In genomic region chr17:30477083-30477757, GRCh38 we compare ENCODE assay signal across 1 cellular context.
TF ChIP-seq lines count a peak whose summit lies in the region.

Gene GOSR1 (plus strand): TSS chr17:30477408. CDS start chr17:30477434, 26 bp downstream.

TF ChIP-seq in HepG2, 621 proteins besides CTCF, POLR2A, EP300 and RAD21 (continued from another document and continues in another):
- TF ChIP-seq ONECUT2 (CRISPR knock-in tag; IDR thresholded peaks at IDR 0.05), result peak; percentile 13; the same call in 1 of the 2 replicates
- TF ChIP-seq ZNF891 (CRISPR knock-in tag; IDR thresholded peaks at IDR 0.05), result peak; percentile 88
- TF ChIP-seq ZBTB25 (CRISPR knock-in tag; IDR thresholded peaks at IDR 0.05), result peak; percentile 92
- peak; percentile 25; the same call in 1 of the 2 replicates for TF ChIP-seq ZNF12 (CRISPR knock-in tag; IDR thresholded peaks at IDR 0.05)
- TF ChIP-seq MYPOP (CRISPR knock-in tag; IDR thresholded peaks at IDR 0.05), result no peak
- peak; percentile 93 for TF ChIP-seq SALL1 (CRISPR knock-in tag; IDR thresholded peaks at IDR 0.05)
- TF ChIP-seq ZNF781 (CRISPR knock-in tag; IDR thresholded peaks at IDR 0.05; ENCODE audit: borderline replicate concordance, not compliant biosample characterization), result peak; percentile 91
- TF ChIP-seq ZNF34 (CRISPR knock-in tag; IDR thresholded peaks at IDR 0.05; ENCODE audit: borderline replicate concordance), result no peak; the same call in 1 of the 2 replicates
- peak; percentile 93 for TF ChIP-seq PITX1 (CRISPR knock-in tag; IDR thresholded peaks at IDR 0.05)
- TF ChIP-seq NFIB (CRISPR knock-in tag; IDR thresholded peaks at IDR 0.05; ENCODE audit: borderline replicate concordance), result no peak
- peak; percentile 84 for TF ChIP-seq HOXA5 (CRISPR knock-in tag; IDR thresholded peaks at IDR 0.05)
- peak; percentile 99 for TF ChIP-seq TAF1 (CRISPR knock-in tag; IDR thresholded peaks at IDR 0.05)
- TF ChIP-seq ZEB1 (IDR thresholded peaks at IDR 0.05; ENCODE audit: insufficient replicate concordance, low read depth), result no peak
- no peak for TF ChIP-seq CENPT (CRISPR knock-in tag; IDR thresholded peaks at IDR 0.05; ENCODE audit: low read depth)
- peak; percentile 87; the same call in 1 of the 2 replicates for TF ChIP-seq ZNF747 (CRISPR knock-in tag; IDR thresholded peaks at IDR 0.05; ENCODE audit: borderline replicate concordance)
- TF ChIP-seq CEBPB (IDR thresholded peaks at IDR 0.05; ENCODE audit: borderline replicate concordance, low read depth, low read length), result no peak
- no peak for TF ChIP-seq BRF2 (CRISPR knock-in tag; IDR thresholded peaks at IDR 0.05)
- TF ChIP-seq, protein P1, sequence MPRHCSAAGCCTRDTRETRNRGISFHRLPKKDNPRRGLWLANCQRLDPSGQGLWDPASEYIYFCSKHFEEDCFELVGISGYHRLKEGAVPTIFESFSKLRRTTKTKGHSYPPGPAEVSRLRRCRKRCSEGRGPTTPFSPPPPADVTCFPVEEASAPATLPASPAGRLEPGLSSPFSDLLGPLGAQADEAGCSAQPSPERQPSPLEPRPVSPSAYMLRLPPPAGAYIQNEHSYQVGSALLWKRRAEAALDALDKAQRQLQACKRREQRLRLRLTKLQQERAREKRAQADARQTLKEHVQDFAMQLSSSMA (CRISPR knock-in tag; IDR thresholded peaks at IDR 0.05), result peak; percentile 95
- TF ChIP-seq, protein P2, sequence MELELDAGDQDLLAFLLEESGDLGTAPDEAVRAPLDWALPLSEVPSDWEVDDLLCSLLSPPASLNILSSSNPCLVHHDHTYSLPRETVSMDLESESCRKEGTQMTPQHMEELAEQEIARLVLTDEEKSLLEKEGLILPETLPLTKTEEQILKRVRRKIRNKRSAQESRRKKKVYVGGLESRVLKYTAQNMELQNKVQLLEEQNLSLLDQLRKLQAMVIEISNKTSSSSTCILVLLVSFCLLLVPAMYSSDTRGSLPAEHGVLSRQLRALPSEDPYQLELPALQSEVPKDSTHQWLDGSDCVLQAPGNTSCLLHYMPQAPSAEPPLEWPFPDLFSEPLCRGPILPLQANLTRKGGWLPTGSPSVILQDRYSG (CRISPR knock-in tag; IDR thresholded peaks at IDR 0.05), result peak; percentile 80; the same call in 1 of the 2 replicates
- peak; percentile 81 for TF ChIP-seq FOXO1 (CRISPR knock-in tag; IDR thresholded peaks at IDR 0.05)
- 0 out of 2 replicates have a peak, but pooled peaks have one; percentile 52 for TF ChIP-seq SNAPC4 (CRISPR knock-in tag; IDR thresholded peaks at IDR 0.05)
- TF ChIP-seq, protein P3, sequence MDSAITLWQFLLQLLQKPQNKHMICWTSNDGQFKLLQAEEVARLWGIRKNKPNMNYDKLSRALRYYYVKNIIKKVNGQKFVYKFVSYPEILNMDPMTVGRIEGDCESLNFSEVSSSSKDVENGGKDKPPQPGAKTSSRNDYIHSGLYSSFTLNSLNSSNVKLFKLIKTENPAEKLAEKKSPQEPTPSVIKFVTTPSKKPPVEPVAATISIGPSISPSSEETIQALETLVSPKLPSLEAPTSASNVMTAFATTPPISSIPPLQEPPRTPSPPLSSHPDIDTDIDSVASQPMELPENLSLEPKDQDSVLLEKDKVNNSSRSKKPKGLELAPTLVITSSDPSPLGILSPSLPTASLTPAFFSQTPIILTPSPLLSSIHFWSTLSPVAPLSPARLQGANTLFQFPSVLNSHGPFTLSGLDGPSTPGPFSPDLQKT (CRISPR knock-in tag; IDR thresholded peaks at IDR 0.05; ENCODE audit: borderline replicate concordance), result no peak
- peak; percentile 69; the same call in 1 of the 2 replicates for TF ChIP-seq BCL6 (CRISPR knock-in tag; IDR thresholded peaks at IDR 0.05)
- TF ChIP-seq ZNF232 (CRISPR knock-in tag; IDR thresholded peaks at IDR 0.05; ENCODE audit: borderline replicate concordance), result peak; percentile 93
- TF ChIP-seq MAF1 (CRISPR knock-in tag; IDR thresholded peaks at IDR 0.05; ENCODE audit: borderline replicate concordance), result peak; percentile 79; the same call in 1 of the 2 replicates
- peak; percentile 81; the same call in 1 of the 2 replicates for TF ChIP-seq CBX5 (CRISPR knock-in tag; IDR thresholded peaks at IDR 0.05; ENCODE audit: borderline replicate concordance)
- TF ChIP-seq KDM1A (CRISPR knock-in tag; IDR thresholded peaks at IDR 0.05), result no peak
- peak; percentile 95 for TF ChIP-seq KMT2B (CRISPR knock-in tag; IDR thresholded peaks at IDR 0.05)
- TF ChIP-seq ZKSCAN5 (CRISPR knock-in tag; IDR thresholded peaks at IDR 0.05), result peak; percentile 51; the same call in 1 of the 2 replicates
- TF ChIP-seq ISX (CRISPR knock-in tag; conservative IDR thresholded peaks at IDR 0.05), result 0 out of 2 replicates have a peak, but pooled peaks have one; percentile 62
- TF ChIP-seq, protein P4, sequence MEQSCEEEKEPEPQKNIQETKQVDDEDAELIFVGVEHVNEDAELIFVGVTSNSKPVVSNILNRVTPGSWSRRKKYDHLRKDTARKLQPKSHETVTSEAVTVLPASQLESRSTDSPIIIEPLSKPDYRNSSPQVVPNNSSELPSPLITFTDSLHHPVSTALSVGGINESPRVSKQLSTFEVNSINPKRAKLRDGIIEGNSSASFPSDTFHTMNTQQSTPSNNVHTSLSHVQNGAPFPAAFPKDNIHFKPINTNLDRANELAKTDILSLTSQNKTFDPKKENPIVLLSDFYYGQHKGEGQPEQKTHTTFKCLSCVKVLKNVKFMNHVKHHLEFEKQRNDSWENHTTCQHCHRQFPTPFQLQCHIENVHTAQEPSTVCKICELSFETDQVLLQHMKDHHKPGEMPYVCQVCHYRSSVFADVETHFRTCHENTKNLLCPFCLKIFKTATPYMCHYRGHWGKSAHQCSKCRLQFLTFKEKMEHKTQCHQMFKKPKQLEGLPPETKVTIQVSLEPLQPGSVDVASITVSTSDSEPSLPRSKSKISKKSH (CRISPR knock-in tag; IDR thresholded peaks at IDR 0.05; ENCODE audit: borderline replicate concordance), result peak; percentile 82
- no peak for TF ChIP-seq SNRNP70 (IDR thresholded peaks at IDR 0.05; ENCODE audit: low read depth, low read length)
- no peak; the same call in 1 of the 2 replicates for TF ChIP-seq ZBED4 (CRISPR knock-in tag; IDR thresholded peaks at IDR 0.05; ENCODE audit: borderline replicate concordance)
- peak; percentile 92 for TF ChIP-seq HDAC1 (CRISPR knock-in tag; IDR thresholded peaks at IDR 0.05)
- TF ChIP-seq KLF13 (CRISPR knock-in tag; IDR thresholded peaks at IDR 0.05), result no peak
- TF ChIP-seq ZNF841 (CRISPR knock-in tag; IDR thresholded peaks at IDR 0.05; ENCODE audit: borderline replicate concordance), result peak; percentile 81; the same call in 1 of the 2 replicates
- TF ChIP-seq ZFP90 (CRISPR knock-in tag; IDR thresholded peaks at IDR 0.05; ENCODE audit: borderline replicate concordance), result peak; percentile 90; the same call in 1 of the 2 replicates
- TF ChIP-seq SRY (CRISPR knock-in tag; IDR thresholded peaks at IDR 0.05), result peak; percentile 90
- TF ChIP-seq ZNF615 (CRISPR knock-in tag; IDR thresholded peaks at IDR 0.05; ENCODE audit: borderline replicate concordance), result no peak; the same call in 1 of the 2 replicates
- TF ChIP-seq ZNF333 (CRISPR knock-in tag; IDR thresholded peaks at IDR 0.05; ENCODE audit: borderline replicate concordance), result no peak; the same call in 1 of the 2 replicates
- peak; percentile 88; the same call in 1 of the 2 replicates for TF ChIP-seq ZZZ3 (CRISPR knock-in tag; IDR thresholded peaks at IDR 0.05; ENCODE audit: borderline replicate concordance)
- TF ChIP-seq SUZ12 (IDR thresholded peaks at IDR 0.05; ENCODE audit: low read depth, low read length), result no peak
- no peak for TF ChIP-seq RARA (CRISPR knock-in tag; IDR thresholded peaks at IDR 0.05)
- TF ChIP-seq ZNF556 (CRISPR knock-in tag; IDR thresholded peaks at IDR 0.05; ENCODE audit: borderline replicate concordance), result peak; percentile 96
- TF ChIP-seq HNRNPH1 (optimal IDR thresholded peaks at IDR 0.05; ENCODE audit: low read depth, low read length), result no peak
- TF ChIP-seq, protein P5, sequence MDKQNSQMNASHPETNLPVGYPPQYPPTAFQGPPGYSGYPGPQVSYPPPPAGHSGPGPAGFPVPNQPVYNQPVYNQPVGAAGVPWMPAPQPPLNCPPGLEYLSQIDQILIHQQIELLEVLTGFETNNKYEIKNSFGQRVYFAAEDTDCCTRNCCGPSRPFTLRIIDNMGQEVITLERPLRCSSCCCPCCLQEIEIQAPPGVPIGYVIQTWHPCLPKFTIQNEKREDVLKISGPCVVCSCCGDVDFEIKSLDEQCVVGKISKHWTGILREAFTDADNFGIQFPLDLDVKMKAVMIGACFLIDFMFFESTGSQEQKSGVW (CRISPR knock-in tag; IDR thresholded peaks at IDR 0.05; ENCODE audit: borderline replicate concordance), result no peak
- TF ChIP-seq ESRRA (CRISPR knock-in tag; IDR thresholded peaks at IDR 0.05; ENCODE audit: low read depth), result no peak
- peak; percentile 96 for TF ChIP-seq NFKB2 (CRISPR knock-in tag; IDR thresholded peaks at IDR 0.05; ENCODE audit: borderline replicate concordance)
- TF ChIP-seq ZNF343 (CRISPR knock-in tag; IDR thresholded peaks at IDR 0.05), result no peak
- TF ChIP-seq SMARCC2 (IDR thresholded peaks at IDR 0.05), result no peak
